ENCODE assay signal across 23 cellular contexts in the genomic region with DNA sequence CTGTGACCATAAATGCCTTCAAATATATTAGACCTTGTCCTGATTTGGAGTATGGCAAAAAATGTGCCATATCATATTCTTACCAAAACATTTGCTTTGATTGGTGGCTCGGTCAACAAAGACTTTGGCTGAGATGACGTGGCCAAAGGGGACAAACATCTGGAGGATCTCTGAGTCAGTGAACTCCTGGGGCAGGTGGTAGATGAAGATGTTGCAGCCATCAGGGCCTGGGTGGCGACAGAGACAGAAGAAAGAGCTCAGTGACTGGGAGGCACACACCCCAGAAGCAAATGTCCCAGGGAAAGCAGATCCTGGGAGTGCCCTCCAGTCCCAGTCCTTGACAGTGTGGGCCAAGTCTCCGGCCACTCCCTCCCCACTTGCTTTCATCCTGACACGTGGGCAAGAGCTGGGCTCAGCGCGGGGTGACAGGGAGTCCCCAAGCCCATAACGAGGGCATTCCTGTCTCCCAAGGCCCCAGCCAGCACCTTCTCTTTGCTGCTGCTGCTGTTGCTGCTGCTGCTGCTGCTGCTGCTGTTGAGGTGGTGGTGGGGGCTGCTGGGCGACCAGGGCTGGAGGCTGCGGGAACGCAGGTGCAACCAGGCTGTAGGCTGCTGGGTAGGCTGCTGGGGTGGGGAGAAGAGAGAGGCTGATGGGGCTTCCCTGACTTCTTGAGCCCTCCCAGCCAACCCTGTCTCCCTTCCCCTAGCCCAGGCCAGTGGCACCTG. TPM values are rescaled to one million over a fixed set of nuclear protein-coding genes. Genes with fewer than 3 reads are reported as not detected.
DNase-seq lines count a peak whose midpoint lies in the region; ATAC-seq, FAIRE-seq and TF ChIP-seq lines count a peak whose summit lies in the region.
"Had no signal": no experiment of that assay in that cellular context is flagged by ENCODE, and none has a peak within 500 bp of the region (broad histone marks: within the 10 kb centered on the region; RNA-seq: fewer than 3 reads in every experiment).

No MANE protein-coding gene starts in this region.

- no peak overlapping the region for H3K4me3 Mint-ChIP-seq in glutamatergic neuron (ENCODE audit: unreplicated experiment)
- H3K4me3 Mint-ChIP-seq: CD8-positive, alpha-beta memory T cell; GM23338; T-helper 2 cell treated with Interferon-gamma antibody and Interleukin-4, amounts not matched to agents 5 μg/mL and 100 μg/mL, for 36 hours had no signal

- H3K27me3 ChIP-seq in PC-3 (ENCODE audit: low read length) (no peaks in the 10 kb centered on the region), small intestine (ENCODE audit: control insufficient read depth in 2 of 2, insufficient read depth in 2 of 2, low read length in 2 of 2) (no peaks in the 10 kb centered on the region)
- H3K27me3 ChIP-seq: body of pancreas, gastrocnemius medialis had no signal

- H3K36me3 ChIP-seq in PC-3 (ENCODE audit: low read depth, low read length) (no peaks in the 10 kb centered on the region), small intestine (ENCODE audit: control insufficient read depth in 2 of 2, insufficient read depth in 2 of 2, low read length in 2 of 2) (peaks cover 0 to 3% of the 10 kb centered on the region in 2 donors)

- ATAC-seq in PC-3 (no peak; the same call in 1 of the 2 replicates), HG02884 (IDR thresholded peaks at IDR 0.05; ENCODE audit: unreplicated experiment) (no peak)
- ATAC-seq: activated CD4-positive, CD25-positive, alpha-beta regulatory T cell treated with anti-CD3 and anti-CD28 coated beads, Interleukin-2, amount 50 U/mL, for 24 hours; body of pancreas; GM23338 had no signal

- peaks cover 8% of the 10 kb centered on the region for H3K27me3 Mint-ChIP-seq in glutamatergic neuron (ENCODE audit: unreplicated experiment)
- H3K27me3 Mint-ChIP-seq: CD8-positive, alpha-beta memory T cell had no signal

- H3K27ac Mint-ChIP-seq in glutamatergic neuron (ENCODE audit: unreplicated experiment), result peak overlapping the region; percentile 60
- H3K27ac Mint-ChIP-seq: GM23338; T-helper 2 cell treated with Interferon-gamma antibody and Interleukin-4, amounts not matched to agents 5 μg/mL and 100 μg/mL, for 36 hours had no signal

- no peaks in the 10 kb centered on the region for H4K20me1 ChIP-seq in PC-3 (ENCODE audit: low read length)

- no TSS peak for BruUV-seq in PC-3 (replicated peaks; lab: Mats Ljungman, UMichigan)

- peaks cover 17% of the 10 kb centered on the region for H3K4me1 Mint-ChIP-seq in glutamatergic neuron (ENCODE audit: low read depth, unreplicated experiment)

- FAIRE-seq in small intestine (lab: Jason Lieb, UNC) (no peak), frontal cortex (lab: Jason Lieb, UNC) (no peak)
- FAIRE-seq: HTR-8/SVneo had no signal

- no peaks in the 10 kb centered on the region for H3F3A ChIP-seq in PC-3 (ENCODE audit: low read length, unreplicated experiment)

- H2AFZ ChIP-seq in PC-3 (ENCODE audit: low read length), result no peak overlapping the region
- H2AFZ ChIP-seq: GM23338 had no signal

- no peaks in the 10 kb centered on the region for H3K9me2 ChIP-seq in PC-3 (replicated peaks; ENCODE audit: low read length)

- H3K27ac ChIP-seq in PC-3 (ENCODE audit: low read length), result no peak overlapping the region
- no peak overlapping the region for H3K27ac ChIP-seq in small intestine (ENCODE audit: low read depth in 1 of 2, low read length in 1 of 2)
- H3K27ac ChIP-seq: body of pancreas, gastrocnemius medialis had no signal

- H3K79me2 ChIP-seq in PC-3 (ENCODE audit: low read length), result no peaks in the 10 kb centered on the region

- H3K9me3 ChIP-seq in PC-3 (ENCODE audit: low read length) (no peaks in the 10 kb centered on the region), small intestine (ENCODE audit: control insufficient read depth, low read depth) (no peaks in the 10 kb centered on the region)
- H3K9me3 ChIP-seq: body of pancreas, gastrocnemius medialis had no signal

- 12 to 57% (median 27%) methylated on average over 10 to 11 of the region's 11 CpGs for WGBS in small intestine, 3 donors

- H3K9me3 Mint-ChIP-seq in glutamatergic neuron (ENCODE audit: unreplicated experiment), result peaks cover 11% of the 10 kb centered on the region
- H3K9me3 Mint-ChIP-seq: activated naive CD4-positive, alpha-beta T cell treated with anti-CD3 and anti-CD28 coated beads, Interleukin-2, amount 50 U/mL, for 72 hours; CD8-positive, alpha-beta memory T cell; GM23338; T-helper 2 cell treated with Interferon-gamma antibody and Interleukin-4, amounts not matched to agents 5 μg/mL and 100 μg/mL, for 36 hours had no signal

- H3K36me3 Mint-ChIP-seq in glutamatergic neuron (ENCODE audit: unreplicated experiment), result peaks cover 13% of the 10 kb centered on the region
- H3K36me3 Mint-ChIP-seq: activated naive CD4-positive, alpha-beta T cell treated with anti-CD3 and anti-CD28 coated beads, Interleukin-2, amount 50 U/mL, for 72 hours had no signal

- no peaks in the 10 kb centered on the region for H3K4me1 ChIP-seq in PC-3 (ENCODE audit: insufficient read depth, low read length)
- H3K4me1 ChIP-seq in small intestine (ENCODE audit: control insufficient read depth in 2 of 2, insufficient read depth in 1 of 2, low read depth in 1 of 2, low read length in 1 of 2), result no peaks in the 10 kb centered on the region
- H3K4me1 ChIP-seq: body of pancreas, gastrocnemius medialis had no signal

- intact Hi-C loops in PC-3 (cut with micrococcal nuclease), result no loop called here

- DNase-seq in HT-29 (ENCODE audit: low spot score) (peak; percentile 25), PC-3 (peak; percentile 9), glutamatergic neuron (no peak), small intestine (peak; percentile 64), NCI-H1105 (lab: John Stamatoyannopoulos, UW) (no peak), frontal cortex (ENCODE audit: low spot score in 2 of 2) (no peak)
- DNase-seq: body of pancreas; CD8-positive, alpha-beta memory T cell; dermis blood vessel endothelial cell; DMS79; gastrocnemius medialis; NCI-H146; NCI-H82; stimulated activated CD4-positive, alpha-beta T cell treated with anti-CD3 and anti-CD28 coated beads, Interleukin-12 subunit alpha, Interleukin-12 subunit beta, amount 100 ng/mL, for 4 hours had no signal

- POLR2A ChIA-PET in PC-3 (lab: Charles Lee; ENCODE audit: unreplicated experiment), result no interaction called here

- CTCF ChIA-PET in PC-3 (lab: Charles Lee), result interaction anchor here (0.6 to 1.1 kb wide), 2 partner anchors 29 to 73 kb away, joined by 3 read pairs; no protein-coding TSS in a partner anchor

- no peak overlapping the region for H3K9ac ChIP-seq in PC-3 (ENCODE audit: low read length)

- H3K4me3 ChIP-seq in PC-3 (ENCODE audit: low read length) (no peak overlapping the region), small intestine (ENCODE audit: low read depth in 1 of 2, low read length in 2 of 2) (no peak overlapping the region)
- H3K4me3 ChIP-seq: body of pancreas, gastrocnemius medialis, GM23338 had no signal

- H3K4me2 ChIP-seq in PC-3 (ENCODE audit: low read length), result no peak overlapping the region
- H3K4me2 ChIP-seq: GM23338 had no signal

- TF ChIP-seq CTCF in PC-3 (conservative IDR thresholded peaks at IDR 0.05; ENCODE audit: low read depth, low read length), result no peak
- no peak for TF ChIP-seq CTCF in glutamatergic neuron (IDR thresholded peaks at IDR 0.05; ENCODE audit: partially characterized antibody, unreplicated experiment)

RNA-seq across cellular contexts. Expression of a gene that starts 10.7 kb away (rescaled TPM):
- total RNA-seq in HT-29 (2014; rRNA removed; shearing (Covaris generic)), result 0.08 and 0.97 TPM in 2 replicates
- total RNA-seq in PC-3 (2014; rRNA removed), result 0.07 TPM in 1 of 2 replicates, not detected in the other
- 274 TPM for total RNA-seq in glutamatergic neuron (ENCODE audit: unreplicated experiment)
- polyA plus RNA-seq in small intestine, result 1 to 10 TPM in 2 of 3 donors, under 1 TPM in 1; 0.89 to 6.3 (median 1.6) TPM
- 33.0 TPM for total RNA-seq in frontal cortex
- total RNA-seq: activated naive CD4-positive, alpha-beta T cell treated with anti-CD3 and anti-CD28 coated beads, Interleukin-2, amount 50 U/mL, for 72 hours; CD8-positive, alpha-beta memory T cell; dermis blood vessel endothelial cell; gastrocnemius medialis; M059J; mesenteric fat pad; SK-MEL-5 had no signal
- polyA plus RNA-seq: CD8-positive, alpha-beta memory T cell had no signal

RNA-seq across cellular contexts. Expression of a gene that starts 15.4 kb away (rescaled TPM):
- not detected in 2 replicates for total RNA-seq in HT-29 (2014; rRNA removed; shearing (Covaris generic))
- not detected in 2 replicates for total RNA-seq in PC-3 (2014; rRNA removed)
- 3.8 TPM for total RNA-seq in glutamatergic neuron (ENCODE audit: unreplicated experiment)
- polyA plus RNA-seq in small intestine, result 1 to 10 TPM in 1 of 3 donors, not detected in 2; 1.6 TPM
- 9.8 TPM for total RNA-seq in frontal cortex
- total RNA-seq: activated naive CD4-positive, alpha-beta T cell treated with anti-CD3 and anti-CD28 coated beads, Interleukin-2, amount 50 U/mL, for 72 hours; body of pancreas; CD8-positive, alpha-beta memory T cell; dermis blood vessel endothelial cell; gastrocnemius medialis; GM23338; M059J; mesenteric fat pad; SK-MEL-5 had no signal
- polyA plus RNA-seq: CD8-positive, alpha-beta memory T cell; GM23338 had no signal

RNA-seq across cellular contexts. Expression of a gene that starts 57.4 kb away (rescaled TPM):
- total RNA-seq in HT-29 (2014; rRNA removed; shearing (Covaris generic)), result 122 and 193 TPM in 2 replicates
- total RNA-seq in PC-3 (2014; rRNA removed) (229 and 260 TPM in 2 replicates), glutamatergic neuron (ENCODE audit: unreplicated experiment) (75.0 TPM), frontal cortex (73.4 TPM)
- polyA plus RNA-seq in small intestine, result 10 to 100 TPM; 50.8 to 62.1 (median 52.7) TPM

Comparison
In these comparisons a context has a peak if more than half of its experiments do, and no peak if none do; other contexts are left out.
1. DNase-seq: peak in HT-29 (single experiment), PC-3 (single experiment) and small intestine (single experiment); none in glutamatergic neuron (single experiment), NCI-H1105 (single experiment) and frontal cortex (0 of 2).
2. RNA of a gene that starts 10.7 kb away (total RNA-seq): 274 TPM in glutamatergic neuron (single experiment) and 33.0 TPM in frontal cortex (single experiment); 0.08 to 0.97 TPM in HT-29 and 0.07 TPM in PC-3; every median in the first group is over 10 times any median in the second.